24 cellular contexts compared by ENCODE assay signal in the genomic region with DNA sequence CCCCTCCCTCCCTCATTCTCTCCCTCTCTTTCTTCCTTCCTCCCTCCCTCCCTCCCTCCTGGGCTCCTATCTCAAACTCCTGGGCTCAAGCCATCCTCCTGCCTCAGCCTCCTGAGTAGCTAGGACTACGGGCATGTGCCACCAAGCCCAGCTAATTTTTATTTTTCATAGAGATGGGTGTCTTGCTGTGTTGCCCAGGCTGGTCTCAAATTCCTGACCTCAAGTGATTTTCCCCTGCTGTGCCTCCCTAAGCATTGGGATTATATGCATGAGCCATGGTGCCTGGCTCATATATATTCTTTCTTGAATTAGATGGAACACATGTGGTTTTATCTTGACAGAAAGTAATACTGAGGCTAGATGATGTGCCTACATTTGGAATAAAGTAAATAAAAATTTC.
"Had no signal": no experiment of that assay in that cellular context is flagged by ENCODE, and none has a peak within 500 bp of the region (broad histone marks: within the 10 kb centered on the region; RNA-seq: fewer than 3 reads in every experiment).

No MANE protein-coding gene starts in this region.

- H3K4me3 Mint-ChIP-seq: activated CD8-positive, alpha-beta T cell treated with anti-CD3 and anti-CD28 coated beads for 36 hours; activated T-helper 1 cell treated with anti-CD3 and anti-CD28 coated beads, Interleukin-12 subunit alpha, Interleukin-12 subunit beta, Interleukin-2, Interleukin-4 antibody, amounts not matched to agents 30 ng/mL and 10 ng/mL and 1 ng/mL, durations not matched to agents 14 hours and 24 hours and 36 hours; memory B cell; neural progenitor cell had no signal

- H2AFZ ChIP-seq: neural progenitor cell had no signal

- H3K27ac Mint-ChIP-seq: activated T-helper 1 cell treated with anti-CD3 and anti-CD28 coated beads, Interleukin-12 subunit alpha, Interleukin-12 subunit beta, Interleukin-2, Interleukin-4 antibody, amounts not matched to agents 30 ng/mL and 10 ng/mL and 1 ng/mL, durations not matched to agents 14 hours and 24 hours and 36 hours; neural progenitor cell had no signal

- H3K36me3 ChIP-seq: colonic mucosa had no signal

- H3K27me3 ChIP-seq: colonic mucosa, dorsolateral prefrontal cortex, esophagus muscularis mucosa, neural progenitor cell, sigmoid colon, upper lobe of right lung had no signal

- H3K27ac ChIP-seq: colonic mucosa, dorsolateral prefrontal cortex, esophagus muscularis mucosa, neural progenitor cell, sigmoid colon, upper lobe of right lung had no signal

- FAIRE-seq: bronchial epithelial cell, frontal cortex, islet of Langerhans had no signal

- H3K36me3 Mint-ChIP-seq: activated naive CD4-positive, alpha-beta T cell treated with anti-CD3 and anti-CD28 coated beads, Interleukin-2, amount 50 U/mL, for 72 hours had no signal

- H3K9me3 Mint-ChIP-seq: activated CD8-positive, alpha-beta T cell treated with anti-CD3 and anti-CD28 coated beads for 36 hours; activated naive CD4-positive, alpha-beta T cell treated with anti-CD3 and anti-CD28 coated beads, Interleukin-2, amount 50 U/mL, for 72 hours; activated T-helper 1 cell treated with anti-CD3 and anti-CD28 coated beads, Interleukin-12 subunit alpha, Interleukin-12 subunit beta, Interleukin-2, Interleukin-4 antibody, amounts not matched to agents 30 ng/mL and 10 ng/mL and 1 ng/mL, durations not matched to agents 14 hours and 24 hours and 36 hours; effector memory CD8-positive, alpha-beta T cell; memory B cell; neural progenitor cell had no signal

- H3K4me3 ChIP-seq: colonic mucosa, dorsolateral prefrontal cortex, esophagus muscularis mucosa, neural progenitor cell, sigmoid colon, upper lobe of right lung had no signal

- H3K27me3 Mint-ChIP-seq: activated CD8-positive, alpha-beta T cell treated with anti-CD3 and anti-CD28 coated beads for 36 hours; effector memory CD8-positive, alpha-beta T cell; memory B cell had no signal

- DNase-seq: activated CD4-positive, alpha-beta T cell treated with anti-CD3 and anti-CD28 coated beads for 48 hours; activated CD8-positive, alpha-beta T cell treated with anti-CD3 and anti-CD28 coated beads for 36 hours; activated gamma-delta T cell treated with Interleukin-2 at 50 U/mL for 16 hours; colonic mucosa; dorsolateral prefrontal cortex; effector memory CD8-positive, alpha-beta T cell; glutamatergic neuron; hypothalamus; left cardiac atrium; posterior cingulate gyrus; sigmoid colon; stimulated activated CD4-positive, alpha-beta T cell treated with anti-CD3 and anti-CD28 coated beads, Interleukin-4, amount 100 ng/mL, for 1 hour; stimulated activated naive CD4-positive, alpha-beta T cell; T1000; upper lobe of right lung had no signal

- H3K9ac ChIP-seq: neural progenitor cell had no signal

- H3K9me3 ChIP-seq: colonic mucosa, esophagus muscularis mucosa, sigmoid colon, upper lobe of right lung had no signal

- H3K4me1 ChIP-seq: colonic mucosa had no signal

- H3K4me2 ChIP-seq: neural progenitor cell had no signal

- ATAC-seq: activated CD8-positive, alpha-beta T cell treated with anti-CD3 and anti-CD28 coated beads for 36 hours; activated naive CD4-positive, alpha-beta T cell treated with anti-CD3 and anti-CD28 coated beads, Interleukin-2, amount 50 U/mL, for 72 hours; effector memory CD8-positive, alpha-beta T cell; left cardiac atrium; SK-N-SH treated with all-trans-retinoic acid at 6 μM for 48 hours; upper lobe of right lung had no signal
